ENCODE assay signal across 3 cellular contexts in genomic region chr12:34340534-34341361, GRCh38.
TF ChIP-seq lines count a peak whose summit lies in the region.

No MANE protein-coding gene starts in this region.

TF ChIP-seq in HepG2, 621 proteins besides CTCF, POLR2A, EP300 and RAD21 (continued from another document):
- TF ChIP-seq EZH2 (conservative IDR thresholded peaks at IDR 0.05; ENCODE audit: low read depth, low read length) (0 out of 2 replicates have a peak, but pooled peaks have one; percentile 24), ZNF513 (CRISPR knock-in tag; conservative IDR thresholded peaks at IDR 0.05) (no peak), ZNF749 (CRISPR knock-in tag; IDR thresholded peaks at IDR 0.05; ENCODE audit: borderline replicate concordance) (no peak), REST (IDR thresholded peaks at IDR 0.05; ENCODE audit: borderline replicate concordance in 1 of 2, low read depth in 1 of 2, low read length in 2 of 2) (no peak)

TF ChIP-seq in Ishikawa, 13 proteins besides CTCF, POLR2A, EP300 and RAD21:
- TF ChIP-seq MAX (IDR thresholded peaks at IDR 0.05) (peak; percentile 45; the same call in 1 of the 2 replicates), REST (IDR thresholded peaks at IDR 0.05; ENCODE audit: low read depth) (no peak), TAF1 (IDR thresholded peaks at IDR 0.05; ENCODE audit: low read depth) (no peak), TEAD4 (IDR thresholded peaks at IDR 0.05) (peak; percentile 62), FOXM1 (IDR thresholded peaks at IDR 0.05; ENCODE audit: borderline replicate concordance, low read depth) (no peak), ZBTB7A (IDR thresholded peaks at IDR 0.05; ENCODE audit: low read depth) (peak; percentile 82; the same call in 1 of the 2 replicates), USF1 (IDR thresholded peaks at IDR 0.05) (no peak), YY1 (IDR thresholded peaks at IDR 0.05; ENCODE audit: low read depth) (no peak), EGR1 (IDR thresholded peaks at IDR 0.05) (peak; percentile 54; the same call in 1 of the 2 replicates), TCF12 (IDR thresholded peaks at IDR 0.05; ENCODE audit: low read depth) (peak; percentile 62), CREB1 (IDR thresholded peaks at IDR 0.05; ENCODE audit: low read depth) (no peak), CEBPB (IDR thresholded peaks at IDR 0.05) (no peak), NFIC (IDR thresholded peaks at IDR 0.05) (peak; percentile 72)

TF ChIP-seq in SK-N-SH, 30 proteins besides CTCF, POLR2A, EP300 and RAD21:
- TF ChIP-seq EZH2phosphoT487 (IDR thresholded peaks at IDR 0.05; ENCODE audit: borderline replicate concordance, low read depth) = 0 out of 2 replicates have a peak, but pooled peaks have one; percentile 36
- no peak for TF ChIP-seq TEAD4 (IDR thresholded peaks at IDR 0.05; ENCODE audit: borderline replicate concordance, insufficient read depth)
